1 cellular context compared by ENCODE assay signal in genomic region chr10:93573051-93573909, GRCh38.
A peak's percentile ranks its signal among the peaks of the same experiment; 100 is the strongest.
TF ChIP-seq lines count a peak whose summit lies in the region.

No MANE protein-coding gene starts in this region.

TF ChIP-seq in K562, 482 proteins besides CTCF, POLR2A, EP300 and RAD21:
- TF ChIP-seq MEIS2 (IDR thresholded peaks at IDR 0.05; ENCODE audit: partially characterized antibody) (peak; percentile 17), MEF2D (tag; conservative IDR thresholded peaks at IDR 0.05; ENCODE audit: low read depth) (no peak), ZNF644 (tag; IDR thresholded peaks at IDR 0.05; ENCODE audit: low read depth) (no peak), ZBTB9 (CRISPR knock-in tag; IDR thresholded peaks at IDR 0.05) (no peak), MAFF (IDR thresholded peaks at IDR 0.05; ENCODE audit: low read length) (no peak), ETV1 (tag; conservative IDR thresholded peaks at IDR 0.05; ENCODE audit: low read depth) (peak; percentile 54; the same call in 1 of the 2 replicates), FOXK2 (conservative IDR thresholded peaks at IDR 0.05 in 1 of 2, IDR thresholded peaks at IDR 0.05 in 1 of 2; ENCODE audit: low read depth in 2 of 2) (no peak), IRF2 (CRISPR knock-in tag; IDR thresholded peaks at IDR 0.05) (no peak), ZHX1 (conservative IDR thresholded peaks at IDR 0.05; ENCODE audit: low read length) (no peak), SRSF9 (IDR thresholded peaks at IDR 0.05; ENCODE audit: borderline replicate concordance, low read depth, low read length) (no peak)
